In genomic region chr2:79876430-79876829, GRCh38 we compare ENCODE assay signal across 8 cellular contexts.
DNase-seq lines count a peak whose midpoint lies in the region; ATAC-seq, FAIRE-seq and TF ChIP-seq lines count a peak whose summit lies in the region.

No MANE protein-coding gene starts in this region.

- peak; percentile 34 for FAIRE-seq in G401.6 (lab: Jason Lieb, UNC)
- FAIRE-seq in astrocyte (lab: Jason Lieb, UNC), result peak; percentile 9

- peak; percentile 18 for TF ChIP-seq CTCF in astrocyte (IDR thresholded peaks at IDR 0.05; ENCODE audit: insufficient read depth, low read depth, low read length)
- TF ChIP-seq CTCF in gastrocnemius medialis (IDR thresholded peaks at IDR 0.05 in 4 of 5, conservative IDR thresholded peaks at IDR 0.05 in 1 of 5), result no peak

- no peaks in the 10 kb centered on the region for H4K20me1 ChIP-seq in astrocyte (ENCODE audit: insufficient read depth, low read length)

- H2AFZ ChIP-seq in astrocyte (ENCODE audit: low read depth, low read length), result no peak overlapping the region

- no peak for TF ChIP-seq POLR2A in gastrocnemius medialis (IDR thresholded peaks at IDR 0.05)

- no peak overlapping the region for H3K27ac Mint-ChIP-seq in astrocyte (ENCODE audit: unreplicated experiment)
- H3K27ac Mint-ChIP-seq in T-helper 2 cell treated with Interferon-gamma antibody and Interleukin-4, amounts not matched to agents 5 μg/mL and 100 μg/mL, for 36 hours, result no peak overlapping the region
- H3K27ac Mint-ChIP-seq in activated CD4-positive, alpha-beta memory T cell treated with anti-CD3 and anti-CD28 coated beads for 36 hours, result no peak overlapping the region

- in situ Hi-C loops in KBM-7 (cut with MboI; ENCODE audit: low pct_unique_long_range_greater_than_20kb, low sequenced_read_pairs) (no loop called here), gastrocnemius medialis (cut with MboI; ENCODE audit: low sequenced_read_pairs in 4 of 4) (no loop called here)

- H3K9ac ChIP-seq in astrocyte (ENCODE audit: low read length), result no peak overlapping the region

- no peaks in the 10 kb centered on the region for H3K9me3 ChIP-seq in astrocyte (ENCODE audit: insufficient read depth, low read depth, low read length)
- H3K9me3 ChIP-seq in gastrocnemius medialis, result no peaks in the 10 kb centered on the region

- H3K9me3 Mint-ChIP-seq in astrocyte (ENCODE audit: unreplicated experiment), result peaks cover 2% of the 10 kb centered on the region
- H3K9me3 Mint-ChIP-seq in T-helper 2 cell treated with Interferon-gamma antibody and Interleukin-4, amounts not matched to agents 5 μg/mL and 100 μg/mL, for 36 hours, result no peaks in the 10 kb centered on the region
- no peaks in the 10 kb centered on the region for H3K9me3 Mint-ChIP-seq in activated CD4-positive, alpha-beta memory T cell treated with anti-CD3 and anti-CD28 coated beads for 36 hours

- no peak overlapping the region for H3K4me3 Mint-ChIP-seq in astrocyte (ENCODE audit: unreplicated experiment)
- no peak overlapping the region for H3K4me3 Mint-ChIP-seq in T-helper 2 cell treated with Interferon-gamma antibody and Interleukin-4, amounts not matched to agents 5 μg/mL and 100 μg/mL, for 36 hours
- H3K4me3 Mint-ChIP-seq in activated CD4-positive, alpha-beta memory T cell treated with anti-CD3 and anti-CD28 coated beads for 36 hours, result no peak overlapping the region

- H3K4me2 ChIP-seq in astrocyte (ENCODE audit: low read length), result no peak overlapping the region

- H3K36me3 ChIP-seq in astrocyte (ENCODE audit: insufficient read depth, low read length) (no peaks in the 10 kb centered on the region), gastrocnemius medialis (no peaks in the 10 kb centered on the region)

- no peaks in the 10 kb centered on the region for H3K4me1 Mint-ChIP-seq in astrocyte (ENCODE audit: low read depth, unreplicated experiment)
- no peaks in the 10 kb centered on the region for H3K4me1 Mint-ChIP-seq in T-helper 2 cell treated with Interferon-gamma antibody and Interleukin-4, amounts not matched to agents 5 μg/mL and 100 μg/mL, for 36 hours (ENCODE audit: low read depth)
- H3K4me1 Mint-ChIP-seq in activated CD4-positive, alpha-beta memory T cell treated with anti-CD3 and anti-CD28 coated beads for 36 hours (ENCODE audit: low read depth), result no peaks in the 10 kb centered on the region

- no peaks in the 10 kb centered on the region for H3K36me3 Mint-ChIP-seq in astrocyte (ENCODE audit: low read depth, unreplicated experiment)
- no peaks in the 10 kb centered on the region for H3K36me3 Mint-ChIP-seq in T-helper 2 cell treated with Interferon-gamma antibody and Interleukin-4, amounts not matched to agents 5 μg/mL and 100 μg/mL, for 36 hours (ENCODE audit: low read depth)
- no peaks in the 10 kb centered on the region for H3K36me3 Mint-ChIP-seq in activated CD4-positive, alpha-beta memory T cell treated with anti-CD3 and anti-CD28 coated beads for 36 hours

- ATAC-seq in gastrocnemius medialis, result no peak
- no peak for ATAC-seq in GM21576 (IDR thresholded peaks at IDR 0.05; ENCODE audit: unreplicated experiment)

- no peaks in the 10 kb centered on the region for H3K27me3 Mint-ChIP-seq in astrocyte (ENCODE audit: low read depth, unreplicated experiment)
- H3K27me3 Mint-ChIP-seq in T-helper 2 cell treated with Interferon-gamma antibody and Interleukin-4, amounts not matched to agents 5 μg/mL and 100 μg/mL, for 36 hours (ENCODE audit: low read depth), result no peaks in the 10 kb centered on the region
- no peaks in the 10 kb centered on the region for H3K27me3 Mint-ChIP-seq in activated CD4-positive, alpha-beta memory T cell treated with anti-CD3 and anti-CD28 coated beads for 36 hours

- DNase-seq in KBM-7 (peak; percentile 35), astrocyte (ENCODE audit: low read depth) (no peak), myocyte (ENCODE audit: low read depth) (peak; percentile 4), gastrocnemius medialis (no peak)
- no peak for DNase-seq in T-helper 2 cell treated with Interferon-gamma antibody and Interleukin-4, amounts not matched to agents 5 μg/mL and 100 μg/mL, for 36 hours (ENCODE audit: low spot score)
- DNase-seq in activated CD4-positive, alpha-beta memory T cell treated with anti-CD3 and anti-CD28 coated beads for 36 hours, result no peak

- intact Hi-C loops in gastrocnemius medialis (cut with DNase I; ENCODE audit: low total_unique reads), result no loop called here
- intact Hi-C loops in activated CD4-positive, alpha-beta memory T cell treated with anti-CD3 and anti-CD28 coated beads for 36 hours (cut with micrococcal nuclease), result no loop called here

- no peaks in the 10 kb centered on the region for H3K4me1 ChIP-seq in astrocyte (ENCODE audit: insufficient read depth, low read length)
- no peaks in the 10 kb centered on the region for H3K4me1 ChIP-seq in gastrocnemius medialis

- H3K27me3 ChIP-seq in astrocyte (ENCODE audit: insufficient read depth, low read length) (no peaks in the 10 kb centered on the region), gastrocnemius medialis (no peaks in the 10 kb centered on the region)

- CTCF ChIA-PET in activated CD4-positive, alpha-beta memory T cell treated with anti-CD3 and anti-CD28 coated beads for 36 hours (lab: Charles Lee), result no interaction called here

- H3K27ac ChIP-seq in astrocyte (ENCODE audit: low read depth, low read length), result no peak overlapping the region
- H3K27ac ChIP-seq in gastrocnemius medialis, result no peak overlapping the region

- POLR2A ChIA-PET in activated CD4-positive, alpha-beta memory T cell treated with anti-CD3 and anti-CD28 coated beads for 36 hours (lab: Charles Lee), result no interaction called here

- no peaks in the 10 kb centered on the region for H3K79me2 ChIP-seq in astrocyte (ENCODE audit: insufficient read depth, low read length)

- H3K4me3 ChIP-seq in astrocyte (ENCODE audit: insufficient read depth, low read depth, low read length) (no peak overlapping the region), gastrocnemius medialis (no peak overlapping the region)

Comparison
In these comparisons a context has a peak if more than half of its experiments do, and no peak if none do; other contexts are left out.
1. DNase-seq: peak in KBM-7 (single experiment) and myocyte (single experiment); none in astrocyte (single experiment), T-helper 2 cell treated with Interferon-gamma antibody and Interleukin-4, amounts not matched to agents 5 μg/mL and 100 μg/mL, for 36 hours (single experiment), gastrocnemius medialis (0 of 2) and activated CD4-positive, alpha-beta memory T cell treated with anti-CD3 and anti-CD28 coated beads for 36 hours (single experiment).